ENCODE assay signal across 8 cellular contexts in genomic region chr18:65380571-65380970, GRCh38.
"Had no signal": no experiment of that assay in that cellular context is flagged by ENCODE, and none has a peak within 500 bp of the region (broad histone marks: within the 10 kb centered on the region; RNA-seq: fewer than 3 reads in every experiment).

No MANE protein-coding gene starts in this region.

- H3K27me3 Mint-ChIP-seq: IgD-negative memory B cell had no signal

- H3K36me3 Mint-ChIP-seq: IgD-negative memory B cell had no signal

- H3K4me2 ChIP-seq: KMS-11 had no signal

- H3K4me1 Mint-ChIP-seq: IgD-negative memory B cell had no signal

- H3K27ac Mint-ChIP-seq: IgD-negative memory B cell had no signal

- FAIRE-seq: HTR-8/SVneo had no signal

- H3K27ac ChIP-seq: HL-60, KMS-11 had no signal

- H3K4me3 Mint-ChIP-seq: IgD-negative memory B cell had no signal

- H3K9ac ChIP-seq: KMS-11 had no signal

- DNase-seq: Karpas-422, Kasumi-1, KBM-7, KG1 had no signal
